ENCODE assay signal across 8 cellular contexts in the genomic region with DNA sequence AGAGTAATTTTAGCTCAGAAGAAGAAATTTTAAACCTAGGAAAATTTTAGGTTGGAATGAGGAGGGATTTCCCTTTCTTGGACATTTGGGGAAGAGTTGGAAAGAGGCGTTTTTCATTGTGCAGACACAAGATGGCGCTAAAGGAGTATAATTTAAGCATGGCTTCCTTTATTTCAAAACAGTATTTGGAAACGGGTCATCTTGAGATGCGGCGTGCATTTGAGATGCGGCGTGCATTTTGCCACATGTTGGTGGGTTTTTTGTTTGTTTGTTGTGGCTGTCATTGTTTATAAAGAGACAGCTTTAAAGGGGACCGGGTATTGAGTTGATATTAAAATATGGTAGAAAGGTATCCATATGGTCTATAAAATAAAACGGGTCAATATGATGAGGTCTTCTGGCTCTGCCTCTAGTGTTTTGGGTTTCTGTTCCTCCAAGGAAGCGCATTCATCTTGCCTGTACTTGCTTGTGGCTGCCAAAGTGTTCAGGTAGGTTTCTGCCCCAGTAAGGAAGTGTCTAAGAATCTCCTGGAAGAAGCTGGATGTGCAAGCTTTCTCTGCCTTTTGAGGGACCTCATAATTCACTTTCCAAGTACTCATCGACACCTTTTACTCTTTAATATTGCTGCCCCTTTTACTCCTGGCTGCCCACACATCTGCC.
DNase-seq lines count a peak whose midpoint lies in the region; ATAC-seq and TF ChIP-seq lines count a peak whose summit lies in the region.

No MANE protein-coding gene starts in this region.

- no peak overlapping the region for H3K27ac ChIP-seq in adrenal gland
- no peak overlapping the region for H3K27ac ChIP-seq in hepatocyte
- H3K27ac ChIP-seq in spleen: no peak overlapping the region

- H4K20me1 ChIP-seq in hepatocyte (ENCODE audit: insufficient read depth, poor library complexity, severe bottlenecking): no peaks in the 10 kb centered on the region

- H3K36me3 ChIP-seq in NT2/D1 (ENCODE audit: insufficient read depth, insufficient read length, low read length) (no peaks in the 10 kb centered on the region), adrenal gland (replicated peaks in 1 of 2) (no peaks in the 10 kb centered on the region), hepatocyte (replicated peaks; ENCODE audit: insufficient read depth, low read depth) (no peaks in the 10 kb centered on the region), spleen (no peaks in the 10 kb centered on the region)

- H3K4me2 ChIP-seq in hepatocyte: peak overlapping the region; percentile 67

- H3K9me3 ChIP-seq in NT2/D1 (ENCODE audit: insufficient read depth, low read length) (no peaks in the 10 kb centered on the region), adrenal gland (replicated peaks in 1 of 3) (no peaks in the 10 kb centered on the region), hepatocyte (ENCODE audit: low read depth) (no peaks in the 10 kb centered on the region), spleen (no peaks in the 10 kb centered on the region)

- H3K4me1 ChIP-seq in NT2/D1 (ENCODE audit: insufficient read depth, insufficient read length): no peaks in the 10 kb centered on the region
- H3K4me1 ChIP-seq in adrenal gland (replicated peaks in 1 of 2): no peaks in the 10 kb centered on the region
- no peaks in the 10 kb centered on the region for H3K4me1 ChIP-seq in hepatocyte (ENCODE audit: insufficient read depth)
- peaks cover 0 to 7% (median 0%) of the 10 kb centered on the region in 6 donors for H3K4me1 ChIP-seq in spleen

- no peak for ATAC-seq in HG02571 (IDR thresholded peaks at IDR 0.05; ENCODE audit: unreplicated experiment)

- no peaks in the 10 kb centered on the region for H3K79me2 ChIP-seq in hepatocyte

- intact Hi-C loops in adrenal gland (cut with DNase I): loop anchor here in 1 of 2 donors (10.0 kb wide), 1 partner anchor 210 kb away; no protein-coding TSS in a partner anchor
- intact Hi-C loops in spleen (cut with DNase I; ENCODE audit: low total_unique reads): loop anchor here (5.0 kb wide), 1 partner anchor 198 kb away; no protein-coding TSS in a partner anchor

- no peak overlapping the region for H3K9ac ChIP-seq in NT2/D1 (ENCODE audit: insufficient read length, low read depth)

- no peaks in the 10 kb centered on the region for H3K27me3 ChIP-seq in NT2/D1 (ENCODE audit: insufficient read depth, insufficient read length)
- peaks cover 7% of the 10 kb centered on the region for H3K27me3 ChIP-seq in adrenal gland
- peaks cover 3% of the 10 kb centered on the region for H3K27me3 ChIP-seq in hepatocyte
- H3K27me3 ChIP-seq in spleen (replicated peaks in 1 of 7): peaks cover 0 to 24% (median 0%) of the 10 kb centered on the region in 7 donors

- H3K4me3 ChIP-seq in NT2/D1 (ENCODE audit: insufficient read length, low read depth) (no peak overlapping the region), adrenal gland (no peak overlapping the region), hepatocyte (no peak overlapping the region), spleen (peak overlapping the region in 1 of 8 donors; percentile 31)

- TF ChIP-seq POLR2A in adrenal gland (IDR thresholded peaks at IDR 0.05) (no peak), spleen (IDR thresholded peaks at IDR 0.05) (no peak)

- DNase-seq in NCI-H1417 (lab: John Stamatoyannopoulos, UW) (peak; percentile 36 to 83 (median 48)), NCI-H1417 treated with DMSO at 0.1 percent for 48 hours (lab: John Stamatoyannopoulos, UW) (no peak), HT1080 (ENCODE audit: low read depth) (peak; percentile 62), NT2/D1 (ENCODE audit: low read depth, low spot score) (peak; percentile 57), adrenal gland (peak; percentile 17 to 61 (median 42)), hepatocyte (ENCODE audit: low spot score) (peak; percentile 70), spleen (no peak)

- peak overlapping the region; percentile 4 for H2AFZ ChIP-seq in hepatocyte

- no peaks in the 10 kb centered on the region for H3K9me2 ChIP-seq in hepatocyte (replicated peaks; ENCODE audit: insufficient read depth)

- 16 to 19% (median 16%) methylated on average over 11 of the region's 11 CpGs for WGBS in adrenal gland, 4 donors
- 34% methylated on average over 11 of the region's 11 CpGs for WGBS in hepatocyte (ENCODE audit: low lambda C conversion rate, missing lambda C conversion rate)
- 18 to 22% (median 18%) methylated on average over 11 of the region's 11 CpGs for WGBS in spleen, 5 donors

- TF ChIP-seq CTCF in adrenal gland (IDR thresholded peaks at IDR 0.05) (peak; percentile 27 to 68 (median 60)), hepatocyte (IDR thresholded peaks at IDR 0.05; ENCODE audit: poor library complexity) (peak; percentile 84), spleen (IDR thresholded peaks at IDR 0.05 in 8 of 11, conservative IDR thresholded peaks at IDR 0.05 in 3 of 11) (peak in 9 of 11 experiments; percentile 3 to 71 (median 56))

Comparison
In these comparisons a context has a peak if more than half of its experiments do, and no peak if none do; other contexts are left out.
1. DNase-seq: peak in NCI-H1417 (3 of 3), HT1080 (single experiment), NT2/D1 (single experiment), adrenal gland (7 of 7) and hepatocyte (single experiment); none in NCI-H1417 treated with DMSO at 0.1 percent for 48 hours (single experiment) and spleen (single experiment).
2. Peak in every context shown above with its lines, with median percentiles within 50 percentile points of each other: CTCF ChIP-seq.